19 cellular contexts compared by ENCODE assay signal in the genomic region with DNA sequence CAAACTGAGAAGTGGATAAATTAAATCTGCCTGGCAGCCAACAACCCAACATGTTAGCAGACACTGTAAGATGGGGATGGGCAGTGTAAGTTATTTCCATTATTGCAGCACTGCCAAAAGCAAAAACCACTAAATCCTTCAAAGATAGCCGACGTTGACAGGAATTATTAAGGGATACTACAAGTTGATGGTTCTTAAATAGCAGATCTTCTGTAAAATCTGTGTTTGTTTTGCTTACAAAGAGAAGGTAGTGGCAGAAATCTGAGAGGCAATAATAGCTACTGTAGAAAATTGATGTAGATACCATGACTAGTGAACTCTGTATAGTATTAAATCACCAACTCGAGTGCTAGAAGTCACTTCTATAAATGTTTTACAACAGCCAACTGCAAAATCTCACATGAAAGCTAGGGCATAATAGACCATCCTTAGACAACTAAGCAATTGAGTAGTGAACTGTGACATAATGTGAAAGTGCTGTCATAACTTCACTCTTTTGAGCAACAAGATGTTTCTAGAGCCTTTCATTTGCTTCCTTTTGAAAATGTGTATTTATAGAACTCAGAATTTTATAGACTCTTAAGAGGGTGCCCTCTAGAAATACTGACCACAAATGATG.
DNase-seq lines count a peak whose midpoint lies in the region; ATAC-seq lines count a peak whose summit lies in the region.
"Had no signal": no experiment of that assay in that cellular context is flagged by ENCODE, and none has a peak within 500 bp of the region (broad histone marks: within the 10 kb centered on the region; RNA-seq: fewer than 3 reads in every experiment).

No MANE protein-coding gene starts in this region.

- no peak overlapping the region for H3K27ac Mint-ChIP-seq in naive thymus-derived CD4-positive, alpha-beta T cell
- H3K27ac Mint-ChIP-seq: T-helper 2 cell treated with Interferon-gamma antibody and Interleukin-4, amounts not matched to agents 5 μg/mL and 100 μg/mL, for 36 hours had no signal

- no peaks in the 10 kb centered on the region for H3K27me3 ChIP-seq in naive thymus-derived CD4-positive, alpha-beta T cell (ENCODE audit: control insufficient read depth in 2 of 2, insufficient read depth in 2 of 2, low read length in 2 of 2)
- H3K27me3 ChIP-seq: hepatocyte, upper lobe of right lung had no signal

- no peak for ATAC-seq in naive thymus-derived CD4-positive, alpha-beta T cell
- no peak for ATAC-seq in HG03175 (IDR thresholded peaks at IDR 0.05; ENCODE audit: unreplicated experiment)
- ATAC-seq: A549, HCT116, upper lobe of right lung had no signal

- no peaks in the 10 kb centered on the region for H3K36me3 ChIP-seq in naive thymus-derived CD4-positive, alpha-beta T cell (ENCODE audit: control insufficient read depth in 2 of 3, insufficient read depth in 3 of 3, low read length in 3 of 3)
- H3K36me3 ChIP-seq: upper lobe of right lung had no signal

- H3K36me3 Mint-ChIP-seq in naive thymus-derived CD4-positive, alpha-beta T cell: peaks cover 1 to 29% (median 25%) of the 10 kb centered on the region in 5 donors

- no peak overlapping the region for H3K4me3 Mint-ChIP-seq in naive thymus-derived CD4-positive, alpha-beta T cell
- H3K4me3 Mint-ChIP-seq: T-helper 2 cell treated with Interferon-gamma antibody and Interleukin-4, amounts not matched to agents 5 μg/mL and 100 μg/mL, for 36 hours had no signal

- no peaks in the 10 kb centered on the region for H3K27me3 Mint-ChIP-seq in naive thymus-derived CD4-positive, alpha-beta T cell

- DNase-seq in NCI-H187 treated with DMSO at 0.1 percent for 48 hours (lab: John Stamatoyannopoulos, UW) (peak; percentile 34), NCI-H187 (lab: John Stamatoyannopoulos, UW) (no peak), KBM-7 (peak; percentile 9), fibroblast of gingiva (ENCODE audit: low read depth) (peak; percentile 29), superior temporal gyrus (ENCODE audit: extremely low spot score) (peak; percentile 69), UCSD-AML1 (lab: John Stamatoyannopoulos, UW; ENCODE audit: unreplicated experiment) (no peak)
- DNase-seq in naive thymus-derived CD4-positive, alpha-beta T cell: no peak
- DNase-seq: activated CD4-positive, alpha-beta T cell treated with anti-CD3 and anti-CD28 coated beads, Interleukin-2, amount 50 U/mL, for 48 hours; activated effector memory CD4-positive, alpha-beta T cell treated with Interleukin-2 at 50 U/mL for 16 hours; Calu3; PC-9; stimulated activated CD4-positive, alpha-beta T cell treated with anti-CD3 and anti-CD28 coated beads, Interleukin-12 subunit alpha, Interleukin-12 subunit beta, amount 100 ng/mL, for 4 hours; upper lobe of right lung had no signal

- H3K27ac ChIP-seq in naive thymus-derived CD4-positive, alpha-beta T cell (ENCODE audit: low read depth, low read length): no peak overlapping the region
- H3K27ac ChIP-seq: A549, hepatocyte, PC-9, upper lobe of right lung had no signal

- H3K4me1 Mint-ChIP-seq in naive thymus-derived CD4-positive, alpha-beta T cell: peaks cover 0 to 2% (median 0%) of the 10 kb centered on the region in 7 donors

- intact Hi-C loops in naive thymus-derived CD4-positive, alpha-beta T cell (cut with micrococcal nuclease): no loop called here

- POLR2A ChIA-PET in naive thymus-derived CD4-positive, alpha-beta T cell (lab: Charles Lee): no interaction called here

- CTCF ChIA-PET in naive thymus-derived CD4-positive, alpha-beta T cell (lab: Charles Lee): no interaction called here

- no peaks in the 10 kb centered on the region for H3K4me1 ChIP-seq in naive thymus-derived CD4-positive, alpha-beta T cell (ENCODE audit: control insufficient read depth in 2 of 2, insufficient read depth in 2 of 2, low read length in 2 of 2)
- H3K4me1 ChIP-seq: A549, upper lobe of right lung had no signal

- no peak overlapping the region for H3K4me3 ChIP-seq in naive thymus-derived CD4-positive, alpha-beta T cell (ENCODE audit: low read length)
- H3K4me3 ChIP-seq: A549, hepatocyte, lung, PC-9, upper lobe of right lung had no signal

- in situ Hi-C loops in KBM-7 (cut with MboI; ENCODE audit: low pct_unique_long_range_greater_than_20kb, low sequenced_read_pairs): no loop called here

- peaks cover 8 to 64% (median 28%) of the 10 kb centered on the region in 11 donors for H3K9me3 Mint-ChIP-seq in naive thymus-derived CD4-positive, alpha-beta T cell

- H3K9me3 ChIP-seq in naive thymus-derived CD4-positive, alpha-beta T cell (ENCODE audit: control insufficient read depth in 2 of 3, low read length in 3 of 3): peaks cover 0 to 30% (median 6%) of the 10 kb centered on the region in 3 experiments
- H3K9me3 ChIP-seq: A549 had no signal

Comparison
In these comparisons a context has a peak if more than half of its experiments do, and no peak if none do; other contexts are left out.
1. DNase-seq: peak in NCI-H187 treated with DMSO at 0.1 percent for 48 hours (single experiment), KBM-7 (single experiment), fibroblast of gingiva (single experiment) and superior temporal gyrus (single experiment); none in NCI-H187 (0 of 2), naive thymus-derived CD4-positive, alpha-beta T cell (0 of 9) and UCSD-AML1 (single experiment).